Comparison of ENCODE assay signal across 31 cellular contexts in genomic region chr9:35306281-35306680, GRCh38.
DNase-seq lines count a peak whose midpoint lies in the region; ATAC-seq, FAIRE-seq and TF ChIP-seq lines count a peak whose summit lies in the region.
"Had no signal": no experiment of that assay in that cellular context is flagged by ENCODE, and none has a peak within 500 bp of the region (broad histone marks: within the 10 kb centered on the region; RNA-seq: fewer than 3 reads in every experiment).

No MANE protein-coding gene starts in this region.

- H3K27ac ChIP-seq in astrocyte (ENCODE audit: low read depth, low read length) (no peak overlapping the region), ovary (no peak overlapping the region)
- H3K27ac ChIP-seq: 22Rv1, esophagus squamous epithelium, Peyer's patch, thoracic aorta had no signal

- no peak for TF ChIP-seq EP300 in ovary (IDR thresholded peaks at IDR 0.05)

- FAIRE-seq in GM19239 (lab: Jason Lieb, UNC) = peak; percentile 21
- peak; percentile 54 for FAIRE-seq in astrocyte (lab: Jason Lieb, UNC)
- FAIRE-seq: endometrium, islet of Langerhans had no signal

- no peak overlapping the region for H3K4me3 ChIP-seq in astrocyte (ENCODE audit: insufficient read depth, low read depth, low read length)
- no peak overlapping the region for H3K4me3 ChIP-seq in ovary
- H3K4me3 ChIP-seq: esophagus squamous epithelium, Peyer's patch, thoracic aorta had no signal

- H3K27me3 ChIP-seq in astrocyte (ENCODE audit: insufficient read depth, low read length) (no peaks in the 10 kb centered on the region), ovary (no peaks in the 10 kb centered on the region)
- H3K27me3 ChIP-seq: BE2C, esophagus squamous epithelium, Peyer's patch had no signal

- H3K9me3 ChIP-seq in astrocyte (ENCODE audit: insufficient read depth, low read depth, low read length) = no peaks in the 10 kb centered on the region
- H3K9me3 ChIP-seq in ovary = no peaks in the 10 kb centered on the region
- H3K9me3 ChIP-seq: BE2C, esophagus squamous epithelium, Peyer's patch, thoracic aorta had no signal

- no peak overlapping the region for H3K9ac ChIP-seq in astrocyte (ENCODE audit: low read length)

- H3K27me3 Mint-ChIP-seq in astrocyte (ENCODE audit: low read depth, unreplicated experiment) = no peaks in the 10 kb centered on the region

- H4K20me1 ChIP-seq in astrocyte (ENCODE audit: insufficient read depth, low read length) = no peaks in the 10 kb centered on the region

- DNase-seq in A172 (ENCODE audit: low spot score) (peak; percentile 1), GM19239 (ENCODE audit: insufficient read length, low spot score) (no peak), astrocyte (ENCODE audit: low read depth) (peak; percentile 54), hepatic stellate cell (ENCODE audit: low spot score) (peak; percentile 10), NAMALWA (ENCODE audit: low spot score) (no peak), ovary (no peak)
- DNase-seq in stimulated activated CD4-positive, alpha-beta T cell treated with anti-CD3 and anti-CD28 coated beads, Interleukin-12 subunit alpha, Interleukin-12 subunit beta, amount 100 ng/mL, for 4 hours = no peak
- DNase-seq: activated CD4-positive, CD25-positive, alpha-beta regulatory T cell; activated naive CD4-positive, alpha-beta T cell treated with anti-CD3 and anti-CD28 coated beads, Interleukin-2, amount 50 U/mL, for 16 hours; BE2C; dermis blood vessel endothelial cell; DMS53; esophagus squamous epithelium; GF-D8; naive thymus-derived CD4-positive, alpha-beta T cell; NCI-H1105; NCI-H2029; NCI-H2227 treated with DMSO at 0.1 percent for 48 hours; NCI-H69; nucleus accumbens; Peyer's patch; SIG-M5; stimulated activated naive CD8-positive, alpha-beta T cell treated with anti-CD3 and anti-CD28 coated beads, Interleukin-15, Interleukin-2, amounts not matched to agents 100 U/mL and 50 U/mL, for 24 hours had no signal

- no peak overlapping the region for H3K4me3 Mint-ChIP-seq in astrocyte (ENCODE audit: unreplicated experiment)
- H3K4me3 Mint-ChIP-seq: activated T-helper 1 cell treated with anti-CD3 and anti-CD28 coated beads, Interleukin-12 subunit alpha, Interleukin-12 subunit beta, Interleukin-2, Interleukin-4 antibody, amounts not matched to agents 30 ng/mL and 10 ng/mL and 1 ng/mL, durations not matched to agents 14 hours and 24 hours and 36 hours; central memory CD8-positive, alpha-beta T cell; mesothelial cell of epicardium; naive thymus-derived CD4-positive, alpha-beta T cell had no signal

- H3K4me1 ChIP-seq in astrocyte (ENCODE audit: insufficient read depth, low read length) (no peaks in the 10 kb centered on the region), ovary (ENCODE audit: insufficient read depth) (no peaks in the 10 kb centered on the region)
- H3K4me1 ChIP-seq: BE2C, esophagus squamous epithelium, Peyer's patch had no signal

- no peak overlapping the region for H3K27ac Mint-ChIP-seq in astrocyte (ENCODE audit: unreplicated experiment)
- H3K27ac Mint-ChIP-seq: activated T-helper 1 cell treated with anti-CD3 and anti-CD28 coated beads, Interleukin-12 subunit alpha, Interleukin-12 subunit beta, Interleukin-2, Interleukin-4 antibody, amounts not matched to agents 30 ng/mL and 10 ng/mL and 1 ng/mL, durations not matched to agents 14 hours and 24 hours and 36 hours; mesothelial cell of epicardium; naive thymus-derived CD4-positive, alpha-beta T cell had no signal

- TF ChIP-seq CTCF in astrocyte (IDR thresholded peaks at IDR 0.05; ENCODE audit: insufficient read depth, low read depth, low read length) = no peak
- no peak for TF ChIP-seq CTCF in ovary (IDR thresholded peaks at IDR 0.05)

- peaks cover 14% of the 10 kb centered on the region for H3K4me1 Mint-ChIP-seq in astrocyte (ENCODE audit: low read depth, unreplicated experiment)
- H3K4me1 Mint-ChIP-seq: central memory CD8-positive, alpha-beta T cell; mesothelial cell of epicardium; naive thymus-derived CD4-positive, alpha-beta T cell had no signal

- H2AFZ ChIP-seq in astrocyte (ENCODE audit: low read depth, low read length) = no peak overlapping the region

- whole genome bisulfite sequencing in ovary, 3 donors = 76 to 95% (median 84%) methylated on average over 1 of the region's 1 CpG

- intact Hi-C loops in ovary (cut with DNase I) = no loop called here

- no peak for ATAC-seq in HG02884 (IDR thresholded peaks at IDR 0.05; ENCODE audit: unreplicated experiment)
- ATAC-seq: naive thymus-derived CD4-positive, alpha-beta T cell; stimulated activated naive CD8-positive, alpha-beta T cell treated with anti-CD3 and anti-CD28 coated beads, Interleukin-15, Interleukin-2, amounts not matched to agents 100 U/mL and 50 U/mL, for 24 hours had no signal

- H3K36me3 ChIP-seq in astrocyte (ENCODE audit: insufficient read depth, low read length) (no peaks in the 10 kb centered on the region), ovary (no peaks in the 10 kb centered on the region)
- H3K36me3 ChIP-seq: BE2C, thoracic aorta had no signal

- no peak overlapping the region for H3K4me2 ChIP-seq in astrocyte (ENCODE audit: low read length)

- no peak for TF ChIP-seq POLR2A in ovary (IDR thresholded peaks at IDR 0.05)

- H3K79me2 ChIP-seq in astrocyte (ENCODE audit: insufficient read depth, low read length) = no peaks in the 10 kb centered on the region

- H3K9me3 Mint-ChIP-seq in astrocyte (ENCODE audit: unreplicated experiment) = no peaks in the 10 kb centered on the region
- H3K9me3 Mint-ChIP-seq: central memory CD8-positive, alpha-beta T cell had no signal

- peaks cover 16% of the 10 kb centered on the region for H3K36me3 Mint-ChIP-seq in astrocyte (ENCODE audit: low read depth, unreplicated experiment)
- H3K36me3 Mint-ChIP-seq: mesothelial cell of epicardium had no signal

Comparison
In these comparisons a context has a peak if more than half of its experiments do, and no peak if none do; other contexts are left out.
1. DNase-seq: peak in A172 (single experiment), astrocyte (single experiment) and hepatic stellate cell (single experiment); none in GM19239 (single experiment), stimulated activated CD4-positive, alpha-beta T cell treated with anti-CD3 and anti-CD28 coated beads, Interleukin-12 subunit alpha, Interleukin-12 subunit beta, amount 100 ng/mL, for 4 hours (single experiment), NAMALWA (single experiment) and ovary (0 of 5).